Comparison of ENCODE assay signal across 10 cellular contexts in genomic region chr16:11201498-11202259, GRCh38. TPM values are rescaled to one million over a fixed set of nuclear protein-coding genes. Genes with fewer than 3 reads are reported as not detected.
A peak's percentile ranks its signal among the peaks of the same experiment; 100 is the strongest.
DNase-seq lines count a peak whose midpoint lies in the region; TF ChIP-seq lines count a peak whose summit lies in the region.
"Had no signal": no experiment of that assay in that cellular context is flagged by ENCODE, and none has a peak within 500 bp of the region (broad histone marks: within the 10 kb centered on the region; RNA-seq: fewer than 3 reads in every experiment).

No MANE protein-coding gene starts in this region.

- no peaks in the 10 kb centered on the region for H3K27me3 ChIP-seq in ACC112 (ENCODE audit: insufficient read depth, low read length)
- H3K27me3 ChIP-seq in H7 (ENCODE audit: control insufficient read depth, insufficient read depth, low read length): no peaks in the 10 kb centered on the region
- no peaks in the 10 kb centered on the region for H3K27me3 ChIP-seq in SJSA1 (replicated peaks)
- peaks cover 0 to 65% (median 0%) of the 10 kb centered on the region in 4 donors for H3K27me3 ChIP-seq in esophagus squamous epithelium
- H3K27me3 ChIP-seq: body of pancreas had no signal

- no peaks in the 10 kb centered on the region for H3K36me3 Mint-ChIP-seq in glutamatergic neuron (ENCODE audit: unreplicated experiment)

- no peaks in the 10 kb centered on the region for H3K79me2 ChIP-seq in ACC112 (ENCODE audit: control insufficient read depth, insufficient read depth, low read length, unreplicated experiment)

- H3K27ac ChIP-seq in ACC112 (ENCODE audit: low read depth, low read length) (peak overlapping the region; percentile 83), SJSA1 (peak overlapping the region; percentile 37; the same call in 1 of the 2 replicates), esophagus squamous epithelium (no peak overlapping the region)
- H3K27ac ChIP-seq: body of pancreas had no signal

- H2AFZ ChIP-seq in ACC112 (ENCODE audit: low read length, unreplicated experiment): no peak overlapping the region

- H3K27ac Mint-ChIP-seq in glutamatergic neuron (ENCODE audit: unreplicated experiment): peak overlapping the region; percentile 34

- H3K27me3 Mint-ChIP-seq in glutamatergic neuron (ENCODE audit: unreplicated experiment): peaks cover 21% of the 10 kb centered on the region

- H3K4me1 Mint-ChIP-seq in glutamatergic neuron (ENCODE audit: low read depth, unreplicated experiment): peaks cover 37% of the 10 kb centered on the region

- H3K4me1 ChIP-seq in ACC112 (ENCODE audit: control insufficient read depth, insufficient read depth, low read length, unreplicated experiment) (peaks cover 42% of the 10 kb centered on the region), SJSA1 (replicated peaks) (peaks cover 26% of the 10 kb centered on the region), esophagus squamous epithelium (peaks cover 5 to 40% (median 30%) of the 10 kb centered on the region in 3 donors)

- TF ChIP-seq CTCF in glutamatergic neuron (IDR thresholded peaks at IDR 0.05; ENCODE audit: partially characterized antibody, unreplicated experiment) (no peak), GM10266 (IDR thresholded peaks at IDR 0.05; ENCODE audit: control insufficient read depth, insufficient read depth, low read depth, missing control alignments) (no peak), esophagus squamous epithelium (IDR thresholded peaks at IDR 0.05) (no peak), lower leg skin (IDR thresholded peaks at IDR 0.05) (no peak)

- H3K9me3 ChIP-seq in SJSA1 (replicated peaks) (no peaks in the 10 kb centered on the region), esophagus squamous epithelium (no peaks in the 10 kb centered on the region)
- H3K9me3 ChIP-seq: body of pancreas had no signal

- TF ChIP-seq POLR2A in esophagus squamous epithelium (IDR thresholded peaks at IDR 0.05): no peak
- TF ChIP-seq POLR2A in lower leg skin (IDR thresholded peaks at IDR 0.05): no peak

- H3K9me3 Mint-ChIP-seq in glutamatergic neuron (ENCODE audit: unreplicated experiment): peaks cover 2% of the 10 kb centered on the region

- H3K36me3 ChIP-seq in ACC112 (ENCODE audit: insufficient read depth, low read length) (no peaks in the 10 kb centered on the region), H7 (replicated peaks; ENCODE audit: control insufficient read depth, insufficient read depth, low read length) (no peaks in the 10 kb centered on the region), SJSA1 (no peaks in the 10 kb centered on the region), esophagus squamous epithelium (no peaks in the 10 kb centered on the region)

- WGBS in esophagus squamous epithelium, 2 donors: 25% methylated on average over 10 to 11 of the region's 15 CpGs
- 36 to 44% methylated on average over 15 of the region's 15 CpGs for WGBS in lower leg skin, 2 donors

- peak overlapping the region; percentile 54 for H3K4me3 ChIP-seq in ACC112 (ENCODE audit: low read depth, low read length)
- no peak overlapping the region for H3K4me3 ChIP-seq in H7 (ENCODE audit: insufficient read depth, low read depth, low read length)
- no peak overlapping the region for H3K4me3 ChIP-seq in SJSA1
- H3K4me3 ChIP-seq in esophagus squamous epithelium: no peak overlapping the region
- no peak overlapping the region for H3K4me3 ChIP-seq in lower leg skin (ENCODE audit: low read depth, poor library complexity, severe bottlenecking)
- H3K4me3 ChIP-seq: body of pancreas had no signal

- no peak overlapping the region for H3K4me3 Mint-ChIP-seq in glutamatergic neuron (ENCODE audit: unreplicated experiment)

- peak; percentile 86 for DNase-seq in H7
- peak; percentile 63 to 72 for DNase-seq in SJSA1 (ENCODE audit: low read depth in 1 of 2, low spot score in 2 of 2)
- DNase-seq in glutamatergic neuron: no peak
- no peak for DNase-seq in GM10266 (ENCODE audit: extremely low spot score)
- DNase-seq in esophagus squamous epithelium (lab: John Stamatoyannopoulos, UW): no peak
- no peak for DNase-seq in NAMALWA (ENCODE audit: low spot score)
- no peak for DNase-seq in lower leg skin (ENCODE audit: low spot score in 2 of 2)
- DNase-seq: body of pancreas, NCI-H2029 treated with DMSO at 0.1 percent for 48 hours had no signal

- intact Hi-C loops in esophagus squamous epithelium (cut with DNase I): no loop called here
- intact Hi-C loops in lower leg skin (cut with DNase I; ENCODE audit: low total_unique reads): no loop called here

RNA-seq across cellular contexts. Expression of gene SOCS1, which starts 54.3 kb away (rescaled TPM):
- total RNA-seq in H7 (2014; rRNA removed; shearing (Covaris generic)): 16.3 and 16.4 TPM in 2 replicates
- 8.1 and 9.0 TPM in 2 replicates for total RNA-seq in SJSA1 (2014; rRNA removed; shearing (Covaris generic))
- total RNA-seq in glutamatergic neuron (ENCODE audit: unreplicated experiment): 11.1 TPM
- total RNA-seq in esophagus squamous epithelium: 1 to 10 TPM in 3 of 4 donors, under 1 TPM in 1; 0.42 to 9.3 (median 3.7) TPM
- total RNA-seq in lower leg skin: 10 to 100 TPM in 2 of 4 donors, 1 to 10 TPM in 2; 7.7 to 20.6 (median 10.1) TPM

Comparison
In these comparisons a context has a peak if more than half of its experiments do, and no peak if none do; other contexts are left out.
1. H3K27ac ChIP-seq: peak in ACC112 (single experiment) and SJSA1 (single experiment); none in esophagus squamous epithelium (0 of 4).
2. DNase-seq: peak in H7 (single experiment) and SJSA1 (2 of 2); none in glutamatergic neuron (single experiment), GM10266 (single experiment), esophagus squamous epithelium (single experiment), NAMALWA (single experiment) and lower leg skin (0 of 2).